14 cellular contexts compared by ENCODE assay signal in the genomic region with DNA sequence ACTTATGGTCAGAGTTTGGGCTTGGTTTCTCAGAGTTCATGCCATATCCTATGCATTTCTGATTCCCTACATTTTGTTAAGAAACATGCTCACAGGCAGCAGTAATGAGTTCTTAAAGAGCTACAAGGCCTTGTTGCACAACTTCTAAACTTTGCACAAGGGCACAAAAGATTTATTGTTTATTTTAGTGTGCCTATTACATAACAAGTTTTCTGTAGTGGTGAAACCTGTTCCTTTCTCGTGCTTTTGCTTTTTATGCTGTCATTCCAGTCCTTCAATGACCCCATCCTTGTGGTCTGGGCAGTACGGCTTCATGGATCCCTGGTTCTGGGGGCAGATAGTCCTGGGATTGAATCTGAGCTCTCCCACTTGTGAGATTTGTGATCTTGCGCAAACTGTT. TPM values are rescaled to one million over a fixed set of nuclear protein-coding genes. Genes with fewer than 3 reads are reported as not detected.
DNase-seq lines count a peak whose midpoint lies in the region; ATAC-seq and TF ChIP-seq lines count a peak whose summit lies in the region.
"Had no signal": no experiment of that assay in that cellular context is flagged by ENCODE, and none has a peak within 500 bp of the region (broad histone marks: within the 10 kb centered on the region; RNA-seq: fewer than 3 reads in every experiment).

No MANE protein-coding gene starts in this region.

- POLR2A ChIA-PET in CD4-positive, alpha-beta T cell (lab: Charles Lee): no interaction called here

- H3K9ac ChIP-seq in adipocyte (ENCODE audit: low read length): no peak overlapping the region

- H3K27me3 Mint-ChIP-seq in CD4-positive, alpha-beta T cell: no peaks in the 10 kb centered on the region
- H3K27me3 Mint-ChIP-seq in osteocyte (ENCODE audit: unreplicated experiment): no peaks in the 10 kb centered on the region
- H3K27me3 Mint-ChIP-seq: activated CD4-positive, alpha-beta T cell treated with anti-CD3 and anti-CD28 coated beads, Interleukin-2, amount 10 ng/mL, durations not matched to agents 24 days and 14 days; B cell; IgD-negative memory B cell had no signal

- no peak for TF ChIP-seq CTCF in CD4-positive, alpha-beta T cell (IDR thresholded peaks at IDR 0.05)
- TF ChIP-seq CTCF in psoas muscle (IDR thresholded peaks at IDR 0.05) (no peak), osteocyte (IDR thresholded peaks at IDR 0.05) (no peak)

- peak overlapping the region; percentile 48 for H3K27ac Mint-ChIP-seq in CD4-positive, alpha-beta T cell
- H3K27ac Mint-ChIP-seq in osteocyte (ENCODE audit: unreplicated experiment): no peak overlapping the region
- H3K27ac Mint-ChIP-seq: activated CD4-positive, alpha-beta T cell treated with anti-CD3 and anti-CD28 coated beads, Interleukin-2, amount 10 ng/mL, durations not matched to agents 24 days and 14 days; activated naive CD4-positive, alpha-beta T cell treated with anti-CD3 and anti-CD28 coated beads for 36 hours; B cell; IgD-negative memory B cell had no signal

- no peak overlapping the region for H3K4me3 Mint-ChIP-seq in CD4-positive, alpha-beta T cell
- H3K4me3 Mint-ChIP-seq in osteocyte (ENCODE audit: unreplicated experiment): no peak overlapping the region
- H3K4me3 Mint-ChIP-seq: activated CD4-positive, alpha-beta T cell treated with anti-CD3 and anti-CD28 coated beads, Interleukin-2, amount 10 ng/mL, durations not matched to agents 24 days and 14 days; activated naive CD4-positive, alpha-beta T cell treated with anti-CD3 and anti-CD28 coated beads for 36 hours; B cell; IgD-negative memory B cell had no signal

- intact Hi-C loops in CD4-positive, alpha-beta T cell (cut with DNase I, micrococcal nuclease): loop anchor here in 1 of 2 experiments (5.0 kb wide), 1 partner anchor 1191 kb away; no protein-coding TSS in a partner anchor
- intact Hi-C loops in psoas muscle (cut with DNase I): loop anchor here in 1 of 2 donors (2.0 kb wide), 1 partner anchor 28 kb away; no protein-coding TSS in a partner anchor

- no peak overlapping the region for H3K27ac ChIP-seq in CD4-positive, alpha-beta T cell (ENCODE audit: low read depth, low read length)
- peak overlapping the region; percentile 64 for H3K27ac ChIP-seq in psoas muscle
- H3K27ac ChIP-seq: SJSA1 had no signal

- H3K4me1 Mint-ChIP-seq in CD4-positive, alpha-beta T cell (ENCODE audit: low read depth): peaks cover 85% of the 10 kb centered on the region
- no peaks in the 10 kb centered on the region for H3K4me1 Mint-ChIP-seq in osteocyte (ENCODE audit: unreplicated experiment)

- ATAC-seq in CD4-positive, alpha-beta T cell (ENCODE audit: poor library complexity): no peak
- ATAC-seq in psoas muscle: peak in 1 of 4 donors; percentile 44
- no peak for ATAC-seq in HG03378 (IDR thresholded peaks at IDR 0.05; ENCODE audit: unreplicated experiment)

- DNase-seq in CD4-positive, alpha-beta T cell: no peak
- peak; percentile 37 for DNase-seq in adipocyte (ENCODE audit: low read depth)
- DNase-seq in globus pallidus (ENCODE audit: low spot score): peak; percentile 57
- DNase-seq in psoas muscle: no peak
- DNase-seq in NCI-H82 treated with DMSO at 0.1 percent for 48 hours (lab: John Stamatoyannopoulos, UW; ENCODE audit: unreplicated experiment): no peak
- no peak for DNase-seq in osteocyte (ENCODE audit: extremely low spot score, unreplicated experiment)
- no peak for DNase-seq in activated CD4-positive, alpha-beta T cell treated with anti-CD3 and anti-CD28 coated beads for 1 hour
- DNase-seq: activated CD4-positive, alpha-beta T cell treated with anti-CD3 and anti-CD28 coated beads, Interleukin-2, amount 10 ng/mL, durations not matched to agents 24 days and 14 days; activated naive CD4-positive, alpha-beta T cell treated with anti-CD3 and anti-CD28 coated beads for 36 hours; effector CD4-positive, alpha-beta T cell had no signal

- H3K36me3 Mint-ChIP-seq in CD4-positive, alpha-beta T cell (ENCODE audit: low read depth): peaks cover 98% of the 10 kb centered on the region
- H3K36me3 Mint-ChIP-seq in osteocyte (ENCODE audit: unreplicated experiment): peaks cover 51% of the 10 kb centered on the region

- H3K36me3 ChIP-seq in adipocyte (ENCODE audit: control insufficient read depth, insufficient read depth, low read length, severe bottlenecking) (peaks cover 76% of the 10 kb centered on the region), psoas muscle (ENCODE audit: insufficient read depth in 1 of 2, low read depth in 1 of 2) (peaks cover 14 to 74% of the 10 kb centered on the region in 2 donors)

- no peaks in the 10 kb centered on the region for H3K27me3 ChIP-seq in CD4-positive, alpha-beta T cell (ENCODE audit: control insufficient read depth, insufficient read depth, low read length)
- H3K27me3 ChIP-seq in adipocyte (replicated peaks; ENCODE audit: control insufficient read depth, insufficient read depth, low read length) (no peaks in the 10 kb centered on the region), psoas muscle (ENCODE audit: insufficient read depth in 3 of 3, low read length in 2 of 3) (no peaks in the 10 kb centered on the region)
- H3K27me3 ChIP-seq: SJSA1 had no signal

- H3K4me3 ChIP-seq in adipocyte (ENCODE audit: low read length) (no peak overlapping the region), psoas muscle (no peak overlapping the region)
- H3K4me3 ChIP-seq: SJSA1 had no signal

- H3K4me1 ChIP-seq in adipocyte (ENCODE audit: control insufficient read depth, insufficient read depth, low read length): peaks cover 24% of the 10 kb centered on the region
- H3K4me1 ChIP-seq in psoas muscle: peaks cover 22% of the 10 kb centered on the region
- H3K4me1 ChIP-seq: SJSA1 had no signal

- H3K9me3 ChIP-seq in CD4-positive, alpha-beta T cell (ENCODE audit: control insufficient read depth, low read length): no peaks in the 10 kb centered on the region
- H3K9me3 ChIP-seq in adipocyte (ENCODE audit: control insufficient read depth, low read length) (no peaks in the 10 kb centered on the region), psoas muscle (no peaks in the 10 kb centered on the region)
- H3K9me3 ChIP-seq: SJSA1 had no signal

- 61 to 83% (median 74%) methylated on average over 3 of the region's 3 CpGs for WGBS in psoas muscle, 3 donors

- H3K9me3 Mint-ChIP-seq in CD4-positive, alpha-beta T cell: no peaks in the 10 kb centered on the region
- no peaks in the 10 kb centered on the region for H3K9me3 Mint-ChIP-seq in osteocyte (ENCODE audit: unreplicated experiment)
- H3K9me3 Mint-ChIP-seq: activated CD4-positive, alpha-beta T cell treated with anti-CD3 and anti-CD28 coated beads, Interleukin-2, amount 10 ng/mL, durations not matched to agents 24 days and 14 days; activated naive CD4-positive, alpha-beta T cell treated with anti-CD3 and anti-CD28 coated beads for 36 hours; IgD-negative memory B cell had no signal

- CTCF ChIA-PET in CD4-positive, alpha-beta T cell (lab: Charles Lee): no interaction called here

RNA-seq across cellular contexts. Expression of a gene that starts 17.8 kb away (rescaled TPM):
- total RNA-seq in CD4-positive, alpha-beta T cell: 10 to 100 TPM; 30.4 to 31.3 TPM
- total RNA-seq in psoas muscle (10 to 100 TPM; 23.2 to 25.0 (median 23.8) TPM), osteocyte (22.4 and 23.8 TPM in 2 replicates)
- polyA plus RNA-seq in psoas muscle: 10 to 100 TPM in 1 of 3 donors, 1 to 10 TPM in 2; 4.7 to 13.6 (median 5.3) TPM

RNA-seq across cellular contexts. Expression of a gene that starts 42.4 kb away (rescaled TPM):
- 1 to 10 TPM; 7.3 to 8.5 TPM for total RNA-seq in CD4-positive, alpha-beta T cell
- total RNA-seq in psoas muscle: 1 to 10 TPM; 3.1 to 4.8 (median 3.8) TPM
- 1 to 10 TPM; 1.6 to 4.4 (median 2.7) TPM for polyA plus RNA-seq in psoas muscle
- 75.4 and 77.9 TPM in 2 replicates for total RNA-seq in osteocyte

Comparison
In these comparisons a context has a peak if more than half of its experiments do, and no peak if none do; other contexts are left out.
1. DNase-seq: peak in adipocyte (single experiment) and globus pallidus (single experiment); none in CD4-positive, alpha-beta T cell (0 of 10), psoas muscle (0 of 2), NCI-H82 treated with DMSO at 0.1 percent for 48 hours (single experiment), osteocyte (single experiment) and activated CD4-positive, alpha-beta T cell treated with anti-CD3 and anti-CD28 coated beads for 1 hour (single experiment).